ENCODE assay signal across 8 cellular contexts in the genomic region with DNA sequence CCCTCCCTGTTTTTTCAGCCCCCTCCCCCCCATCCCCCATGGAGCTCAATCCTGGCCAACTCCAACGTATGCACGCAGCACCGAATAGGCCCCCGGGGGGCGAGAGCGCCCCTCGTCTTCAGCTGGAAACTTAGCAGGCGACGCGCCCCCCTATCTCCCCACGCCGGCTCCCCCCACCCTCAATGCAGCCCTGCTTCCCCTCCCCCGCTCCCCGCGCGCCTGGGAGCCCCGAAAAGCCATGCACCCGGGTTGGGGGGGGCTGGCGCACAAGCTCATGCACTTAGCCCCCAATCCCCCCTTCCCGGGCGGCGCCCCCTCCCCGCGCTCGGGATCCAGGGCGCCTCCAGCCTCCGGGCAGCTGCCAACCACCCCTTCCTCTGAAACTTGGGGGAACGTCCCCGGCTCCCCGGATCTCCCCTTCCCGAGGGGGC.
A peak's percentile ranks its signal among the peaks of the same experiment; 100 is the strongest.
DNase-seq lines count a peak whose midpoint lies in the region; ATAC-seq and TF ChIP-seq lines count a peak whose summit lies in the region.

No MANE protein-coding gene starts in this region.

- H3K9ac ChIP-seq in Loucy (ENCODE audit: low read depth, low read length, poor library complexity, severe bottlenecking): peak overlapping the region; percentile 99

- peak overlapping the region; percentile 55; the same call in 1 of the 2 replicates for H2AFZ ChIP-seq in Loucy (ENCODE audit: low read length)

- H3F3A ChIP-seq in Loucy (ENCODE audit: low read depth): no peaks in the 10 kb centered on the region

- DNase-seq in iPS-NIHi11 (ENCODE audit: low spot score): peak; percentile 55
- DNase-seq in stimulated activated CD4-positive, alpha-beta T cell treated with anti-CD3 and anti-CD28 coated beads, Interleukin-4, amount 100 ng/mL, for 1 hour: peak; percentile 60
- DNase-seq in NCI-H526 treated with DMSO at 0.1 percent for 48 hours (lab: John Stamatoyannopoulos, UW): no peak
- DNase-seq in NOMO-1 (lab: John Stamatoyannopoulos, UW; ENCODE audit: unreplicated experiment in 2 of 2): no peak

- no peak for TF ChIP-seq CTCF in Loucy (conservative IDR thresholded peaks at IDR 0.05; ENCODE audit: low read length)

- no peaks in the 10 kb centered on the region for H3K9me3 ChIP-seq in Loucy (ENCODE audit: insufficient read depth, low read depth, low read length)

- H3K9me2 ChIP-seq in Loucy (replicated peaks; ENCODE audit: low read depth, low read length): no peaks in the 10 kb centered on the region

- H3K27me3 ChIP-seq in Loucy (ENCODE audit: insufficient read depth, low read length, poor library complexity, severe bottlenecking): no peaks in the 10 kb centered on the region

- H3K4me2 ChIP-seq in Loucy (ENCODE audit: low read depth, low read length, poor library complexity, severe bottlenecking): peak overlapping the region; percentile 56

- H4K20me1 ChIP-seq in Loucy (ENCODE audit: insufficient read depth, low read length, poor library complexity, severe bottlenecking): peaks cover 42% of the 10 kb centered on the region

- H3K4me1 ChIP-seq in Loucy (ENCODE audit: insufficient read depth, low read length, poor library complexity, severe bottlenecking): peaks cover 16% of the 10 kb centered on the region

- ATAC-seq in HG03159 (IDR thresholded peaks at IDR 0.05; ENCODE audit: unreplicated experiment): no peak
- ATAC-seq in GM21528 (IDR thresholded peaks at IDR 0.05; ENCODE audit: low FRiP score, unreplicated experiment): no peak

- peak overlapping the region; percentile 39 for H3K4me3 Mint-ChIP-seq in activated naive CD4-positive, alpha-beta T cell treated with anti-CD3 and anti-CD28 coated beads, Interleukin-2, amount 50 U/mL, for 24 hours

- peaks cover 5% of the 10 kb centered on the region; the same call in 1 of the 2 replicates for H3K36me3 ChIP-seq in Loucy (ENCODE audit: insufficient read depth, low read length)

- H3K27ac Mint-ChIP-seq in activated naive CD4-positive, alpha-beta T cell treated with anti-CD3 and anti-CD28 coated beads, Interleukin-2, amount 50 U/mL, for 24 hours: no peak overlapping the region

- H3K9me3 Mint-ChIP-seq in activated naive CD4-positive, alpha-beta T cell treated with anti-CD3 and anti-CD28 coated beads, Interleukin-2, amount 50 U/mL, for 24 hours: no peaks in the 10 kb centered on the region

- H3K4me1 Mint-ChIP-seq in activated naive CD4-positive, alpha-beta T cell treated with anti-CD3 and anti-CD28 coated beads, Interleukin-2, amount 50 U/mL, for 24 hours: peaks cover 31% of the 10 kb centered on the region

- H3K27me3 Mint-ChIP-seq in activated naive CD4-positive, alpha-beta T cell treated with anti-CD3 and anti-CD28 coated beads, Interleukin-2, amount 50 U/mL, for 24 hours: no peaks in the 10 kb centered on the region

- H3K36me3 Mint-ChIP-seq in activated naive CD4-positive, alpha-beta T cell treated with anti-CD3 and anti-CD28 coated beads, Interleukin-2, amount 50 U/mL, for 24 hours: peaks cover 2% of the 10 kb centered on the region

- H3K4me3 ChIP-seq in Loucy (ENCODE audit: low read length, poor library complexity, severe bottlenecking): peak overlapping the region; percentile 86

- H3K79me2 ChIP-seq in Loucy (ENCODE audit: insufficient read depth, low read length): peaks cover 49% of the 10 kb centered on the region

Comparison
In these comparisons a context has a peak if more than half of its experiments do, and no peak if none do; other contexts are left out.
1. DNase-seq: peak in iPS-NIHi11 (single experiment) and stimulated activated CD4-positive, alpha-beta T cell treated with anti-CD3 and anti-CD28 coated beads, Interleukin-4, amount 100 ng/mL, for 1 hour (single experiment); none in NCI-H526 treated with DMSO at 0.1 percent for 48 hours (single experiment) and NOMO-1 (0 of 2).